3 cellular contexts compared by ENCODE assay signal in genomic region chr5:163832155-163832554, GRCh38.
"Had no signal": no experiment of that assay in that cellular context is flagged by ENCODE, and none has a peak within 500 bp of the region (broad histone marks: within the 10 kb centered on the region; RNA-seq: fewer than 3 reads in every experiment).

No MANE protein-coding gene starts in this region.

- DNase-seq: GDM1, GF-D8 had no signal

- H3K4me3 ChIP-seq: GM12878 had no signal

- ATAC-seq: GM12878 had no signal
